ENCODE assay signal across 14 cellular contexts in the genomic region with DNA sequence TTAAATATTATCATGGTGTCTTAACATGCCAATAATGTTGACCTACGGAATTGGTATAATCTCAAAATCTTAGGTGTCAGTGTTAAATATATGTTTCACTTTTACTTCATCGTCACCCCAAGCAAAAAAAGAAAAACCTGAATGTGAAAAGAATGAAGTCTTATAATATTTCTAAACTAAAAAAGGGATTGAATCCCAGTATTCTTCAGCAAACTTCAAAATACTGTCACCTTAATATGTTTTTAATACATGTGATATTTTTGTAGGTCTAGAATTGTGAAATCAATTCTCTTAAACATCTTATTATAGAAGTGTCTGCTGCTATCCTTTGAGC. TPM values are rescaled to one million over a fixed set of nuclear protein-coding genes. Genes with fewer than 3 reads are reported as not detected.
DNase-seq lines count a peak whose midpoint lies in the region; ATAC-seq and TF ChIP-seq lines count a peak whose summit lies in the region.
"Had no signal": no experiment of that assay in that cellular context is flagged by ENCODE, and none has a peak within 500 bp of the region (broad histone marks: within the 10 kb centered on the region; RNA-seq: fewer than 3 reads in every experiment).

No MANE protein-coding gene starts in this region.

- H3K27ac Mint-ChIP-seq in activated naive CD4-positive, alpha-beta T cell treated with anti-CD3 and anti-CD28 coated beads, Interleukin-2, amount 50 U/mL, for 24 hours = peak overlapping the region; percentile 80
- H3K27ac Mint-ChIP-seq in activated naive CD4-positive, alpha-beta T cell treated with anti-CD3 and anti-CD28 coated beads, Interleukin-2, amount 50 U/mL, for 72 hours = peak overlapping the region in 1 of 2 donors; percentile 89
- H3K27ac Mint-ChIP-seq in central memory CD8-positive, alpha-beta T cell (ENCODE audit: low read depth) = no peak overlapping the region

- CTCF ChIA-PET in PC-9 (lab: Charles Lee) = interaction anchor here (0.6 kb wide), 1 partner anchor 155 kb away, joined by 3 read pairs; no protein-coding TSS in a partner anchor

- peaks cover 18% of the 10 kb centered on the region for H3F3A ChIP-seq in PC-9 (ENCODE audit: insufficient read depth, low read depth)

- no peak for DNase-seq in activated naive CD4-positive, alpha-beta T cell treated with anti-CD3 and anti-CD28 coated beads, Interleukin-2, amount 50 U/mL, for 72 hours (ENCODE audit: low spot score in 2 of 2)
- DNase-seq in PC-9 (no peak), NCI-H1048 (lab: John Stamatoyannopoulos, UW) (no peak), Right ventricle myocardium inferior (ENCODE audit: missing footprints) (no peak), COR-L47 (lab: John Stamatoyannopoulos, UW) (no peak), AML-193 (lab: John Stamatoyannopoulos, UW) (no peak)
- no peak for DNase-seq in central memory CD8-positive, alpha-beta T cell (ENCODE audit: low spot score in 2 of 2)
- DNase-seq: amniotic stem cell, NCI-H1417 treated with DMSO at 0.1 percent for 48 hours, uterus had no signal

- H3K9me2 ChIP-seq in PC-9 (ENCODE audit: insufficient read depth) = no peaks in the 10 kb centered on the region

- no peak overlapping the region for H2AFZ ChIP-seq in PC-9

- peaks cover 89% of the 10 kb centered on the region for H4K20me1 ChIP-seq in PC-9 (ENCODE audit: insufficient read depth)

- 0 out of 2 replicates have a peak, but pooled peaks have one; percentile 20 for TF ChIP-seq CTCF in PC-9 (conservative IDR thresholded peaks at IDR 0.05)

- BruUV-seq in PC-9 (replicated peaks; lab: Mats Ljungman, UMichigan) = no TSS peak

- no peak overlapping the region for H3K4me2 ChIP-seq in PC-9
- H3K4me2 ChIP-seq: smooth muscle cell had no signal

- H3K36me3 Mint-ChIP-seq in activated naive CD4-positive, alpha-beta T cell treated with anti-CD3 and anti-CD28 coated beads, Interleukin-2, amount 50 U/mL, for 24 hours = peaks cover 1% of the 10 kb centered on the region
- H3K36me3 Mint-ChIP-seq in activated naive CD4-positive, alpha-beta T cell treated with anti-CD3 and anti-CD28 coated beads, Interleukin-2, amount 50 U/mL, for 72 hours = no peaks in the 10 kb centered on the region
- peaks cover 23% of the 10 kb centered on the region for H3K36me3 Mint-ChIP-seq in central memory CD8-positive, alpha-beta T cell (ENCODE audit: insufficient read depth)

- H3K9me3 Mint-ChIP-seq in activated naive CD4-positive, alpha-beta T cell treated with anti-CD3 and anti-CD28 coated beads, Interleukin-2, amount 50 U/mL, for 24 hours = no peaks in the 10 kb centered on the region
- H3K9me3 Mint-ChIP-seq in activated naive CD4-positive, alpha-beta T cell treated with anti-CD3 and anti-CD28 coated beads, Interleukin-2, amount 50 U/mL, for 72 hours = no peaks in the 10 kb centered on the region
- H3K9me3 Mint-ChIP-seq in central memory CD8-positive, alpha-beta T cell = no peaks in the 10 kb centered on the region

- no peak overlapping the region for H3K4me3 ChIP-seq in PC-9
- H3K4me3 ChIP-seq: K562, SJCRH30, smooth muscle cell, uterus had no signal

- no peak overlapping the region for H3K27ac ChIP-seq in PC-9
- H3K27ac ChIP-seq: SJCRH30, uterus had no signal

- H3K4me1 ChIP-seq in PC-9 (replicated peaks; ENCODE audit: insufficient read depth) = no peaks in the 10 kb centered on the region

- peak overlapping the region; percentile 74 for H3K4me3 Mint-ChIP-seq in activated naive CD4-positive, alpha-beta T cell treated with anti-CD3 and anti-CD28 coated beads, Interleukin-2, amount 50 U/mL, for 24 hours
- peak overlapping the region; percentile 30 for H3K4me3 Mint-ChIP-seq in central memory CD8-positive, alpha-beta T cell

- ATAC-seq in activated naive CD4-positive, alpha-beta T cell treated with anti-CD3 and anti-CD28 coated beads, Interleukin-2, amount 50 U/mL, for 72 hours = no peak
- no peak for ATAC-seq in central memory CD8-positive, alpha-beta T cell (replicated peaks; ENCODE audit: extremely low read depth, poor library complexity, severe bottlenecking)
- no peak for ATAC-seq in Right ventricle myocardium inferior

- H3K27me3 ChIP-seq in PC-9 (ENCODE audit: insufficient read depth, low read depth) = no peaks in the 10 kb centered on the region
- H3K27me3 ChIP-seq: SJCRH30, uterus had no signal

- intact Hi-C loops in PC-9 (cut with micrococcal nuclease; ENCODE audit: unreplicated experiment) = no loop called here
- intact Hi-C loops in Right ventricle myocardium inferior (cut with DNase I) = no loop called here

- H3K27me3 Mint-ChIP-seq in activated naive CD4-positive, alpha-beta T cell treated with anti-CD3 and anti-CD28 coated beads, Interleukin-2, amount 50 U/mL, for 24 hours = no peaks in the 10 kb centered on the region
- no peaks in the 10 kb centered on the region for H3K27me3 Mint-ChIP-seq in central memory CD8-positive, alpha-beta T cell

- H3K9me3 ChIP-seq in PC-9 (ENCODE audit: insufficient read depth, low read depth) = no peaks in the 10 kb centered on the region
- H3K9me3 ChIP-seq: SJCRH30, uterus had no signal

- POLR2A ChIA-PET in PC-9 (lab: Charles Lee; ENCODE audit: unreplicated experiment) = no interaction called here

- H3K79me2 ChIP-seq in PC-9 (ENCODE audit: low read depth) = peaks cover 97% of the 10 kb centered on the region

- H3K4me1 Mint-ChIP-seq in activated naive CD4-positive, alpha-beta T cell treated with anti-CD3 and anti-CD28 coated beads, Interleukin-2, amount 50 U/mL, for 24 hours = peaks cover 73% of the 10 kb centered on the region
- peaks cover 64% of the 10 kb centered on the region for H3K4me1 Mint-ChIP-seq in central memory CD8-positive, alpha-beta T cell

- H3K36me3 ChIP-seq in PC-9 (ENCODE audit: low read depth) = 0 out of 2 replicates have a peak, but pooled peaks cover 4% of the 10 kb centered on the region
- H3K36me3 ChIP-seq: uterus had no signal

RNA-seq across cellular contexts. Expression of a gene that starts 14.1 kb away (rescaled TPM):
- total RNA-seq in activated naive CD4-positive, alpha-beta T cell treated with anti-CD3 and anti-CD28 coated beads, Interleukin-2, amount 50 U/mL, for 72 hours = 100 to 1,000 TPM; 232 to 249 TPM
- total RNA-seq in PC-9 (2021) (86.2 and 115 TPM in 2 replicates), Right ventricle myocardium inferior (116 TPM)
